ENCODE assay signal across 25 cellular contexts in the genomic region with DNA sequence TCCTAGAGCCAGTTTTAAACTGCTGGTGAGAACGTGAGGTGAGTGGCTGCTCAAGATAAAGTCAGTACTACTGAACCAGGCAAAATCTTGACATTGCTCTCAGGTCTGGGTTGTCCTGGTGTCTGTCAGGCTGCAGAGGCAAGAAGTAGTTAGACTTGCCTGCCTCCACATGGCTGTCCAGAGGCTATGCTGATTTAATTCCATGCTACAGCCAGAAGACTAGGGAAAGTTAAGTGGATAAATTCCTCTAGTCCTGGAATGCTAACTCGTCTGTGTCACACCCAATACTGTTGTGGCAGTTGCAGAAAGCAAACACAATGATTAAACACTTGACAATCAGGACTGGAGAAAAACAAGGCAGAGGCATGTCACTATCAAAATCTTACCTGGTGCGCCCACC.
"Had no signal": no experiment of that assay in that cellular context is flagged by ENCODE, and none has a peak within 500 bp of the region (broad histone marks: within the 10 kb centered on the region; RNA-seq: fewer than 3 reads in every experiment).

No MANE protein-coding gene starts in this region.

- H3K4me2 ChIP-seq: SK-N-SH had no signal

- H3K4me1 ChIP-seq: ascending aorta, Peyer's patch, SJSA1 had no signal

- DNase-seq: activated CD4-positive, alpha-beta T cell treated with anti-CD3 and anti-CD28 coated beads, Interleukin-2, amount 10 ng/mL, durations not matched to agents 24 days and 14 days; activated CD4-positive, alpha-beta T cell treated with anti-CD3 and anti-CD28 coated beads, Interleukin-2, amount 50 U/mL, for 4 hours; activated CD8-positive, alpha-beta T cell treated with anti-CD3 and anti-CD28 coated beads for 36 hours; activated gamma-delta T cell; activated naive CD4-positive, alpha-beta T cell treated with Interleukin-2 at 50 U/mL for 16 hours; activated naive CD8-positive, alpha-beta T cell treated with anti-CD3 and anti-CD28 coated beads, Interleukin-2, amount 10 ng/mL, durations not matched to agents 7 days and 5 days; activated T-cell treated with anti-CD3 and anti-CD28 coated beads, Interleukin-2, amount 50 U/mL, for 1 hour; activated T-cell treated with anti-CD3 and anti-CD28 coated beads, Interleukin-2, amount 50 U/mL, for 72 hours; amygdala; NCI-H1092 treated with DMSO at 0.1 percent for 48 hours; NCI-H1436; NCI-H1694; NCI-H1930; NCI-H2081 treated with DMSO at 0.1 percent for 48 hours; NCI-H226; NCI-H446 treated with DMSO at 0.1 percent for 48 hours; NCI-H524; Peyer's patch; RPMI8226; SHP77 treated with DMSO at 0.1 percent for 48 hours; SK-N-SH had no signal

- H3K36me3 ChIP-seq: ascending aorta, cardiac muscle cell, Peyer's patch, SJSA1 had no signal

- H3K9ac ChIP-seq: SK-N-SH had no signal

- H3K27me3 ChIP-seq: ascending aorta, cardiac muscle cell, Peyer's patch, SJSA1 had no signal

- FAIRE-seq: TTC549 had no signal

- ATAC-seq: activated CD8-positive, alpha-beta T cell treated with anti-CD3 and anti-CD28 coated beads for 36 hours; activated T-cell treated with anti-CD3 and anti-CD28 coated beads, Interleukin-2, amount 50 U/mL, for 72 hours had no signal

- H3K27ac ChIP-seq: ascending aorta, cardiac muscle cell, Peyer's patch, SJSA1 had no signal

- H3K9me3 ChIP-seq: ascending aorta, Peyer's patch, SJSA1, SK-N-SH had no signal

- H3K4me3 ChIP-seq: ascending aorta, cardiac muscle cell, Peyer's patch, SJSA1 had no signal
